Comparison of ENCODE assay signal across 11 cellular contexts in genomic region chr16:16042076-16042475, GRCh38.
A peak's percentile ranks its signal among the peaks of the same experiment; 100 is the strongest.
DNase-seq lines count a peak whose midpoint lies in the region; ATAC-seq, FAIRE-seq and TF ChIP-seq lines count a peak whose summit lies in the region.
"Had no signal": no experiment of that assay in that cellular context is flagged by ENCODE, and none has a peak within 500 bp of the region (broad histone marks: within the 10 kb centered on the region; RNA-seq: fewer than 3 reads in every experiment).

No MANE protein-coding gene starts in this region.

- WGBS in hepatocyte (ENCODE audit: low lambda C conversion rate, missing lambda C conversion rate): 84% methylated on average over 2 of the region's 2 CpGs
- WGBS in HepG2 (ENCODE audit: low lambda C conversion rate): 96% methylated on average over 2 of the region's 2 CpGs

- TF ChIP-seq RAD21 in HepG2 (CRISPR knock-in tag; IDR thresholded peaks at IDR 0.05): no peak

- ATAC-seq in HepG2: no peak
- ATAC-seq: activated T-helper 17 cell treated with anti-CD3 and anti-CD28 coated beads, Interleukin-2, amount 50 U/mL, for 72 hours had no signal

- no peak overlapping the region for H3K4me3 ChIP-seq in astrocyte of the spinal cord (ENCODE audit: low read depth, low read length)
- no peak overlapping the region for H3K4me3 ChIP-seq in hepatocyte
- no peak overlapping the region for H3K4me3 ChIP-seq in HepG2 (replicated peaks in 1 of 3; ENCODE audit: insufficient read depth in 1 of 3, low read depth in 2 of 3, low read length in 3 of 3)
- H3K4me3 ChIP-seq: ovary had no signal

- H4K20me1 ChIP-seq in hepatocyte (ENCODE audit: insufficient read depth, poor library complexity, severe bottlenecking) (no peaks in the 10 kb centered on the region), HepG2 (ENCODE audit: insufficient read depth, low read length) (no peaks in the 10 kb centered on the region)

- POLR2A ChIA-PET in HepG2 (lab: Yijun Ruan, JAX): no interaction called here

- no peaks in the 10 kb centered on the region for H3K9me3 ChIP-seq in hepatocyte (ENCODE audit: low read depth)
- H3K9me3 ChIP-seq in HepG2 (ENCODE audit: low read length): no peaks in the 10 kb centered on the region
- H3K9me3 ChIP-seq: ovary had no signal

- H3K9me2 ChIP-seq in hepatocyte (replicated peaks; ENCODE audit: insufficient read depth): no peaks in the 10 kb centered on the region

- TF ChIP-seq EP300 in HepG2 (IDR thresholded peaks at IDR 0.05; ENCODE audit: low read depth in 2 of 2, low read length in 2 of 2) (no peak), HepG2 (CRISPR knock-in tag; IDR thresholded peaks at IDR 0.05; ENCODE audit: borderline replicate concordance) (no peak)

- H3K4me2 ChIP-seq in hepatocyte (no peak overlapping the region), HepG2 (ENCODE audit: low read depth, low read length) (no peak overlapping the region)

- DNase-seq in AG08396 (ENCODE audit: low spot score): peak; percentile 36
- peak; percentile 30 for DNase-seq in HTR-8/SVneo (ENCODE audit: insufficient read length, low spot score)
- DNase-seq in astrocyte of the spinal cord (ENCODE audit: low read depth, low spot score): peak; percentile 81
- peak; percentile 73 for DNase-seq in hepatocyte (ENCODE audit: low spot score)
- DNase-seq in DMS53 treated with DMSO at 0.1 percent for 48 hours (lab: John Stamatoyannopoulos, UW; ENCODE audit: unreplicated experiment): no peak
- DNase-seq in HepG2 (ENCODE audit: low spot score): no peak
- DNase-seq in stimulated activated CD4-positive, alpha-beta T cell treated with anti-CD3 and anti-CD28 coated beads, Interleukin-2, amount 100 ng/mL, for 24 hours: no peak
- no peak for DNase-seq in NCI-H146 treated with DMSO at 0.1 percent for 48 hours (lab: John Stamatoyannopoulos, UW; ENCODE audit: unreplicated experiment)
- DNase-seq: OCI-M1, ovary had no signal

- in situ Hi-C loops in astrocyte of the spinal cord (cut with HindIII; ENCODE audit: low sequenced_read_pairs) (no loop called here), HepG2 (cut with HindIII; ENCODE audit: extremely low pct_ligation_motif_present, low pct_unique_long_range_greater_than_20kb) (no loop called here)

- H3K36me3 ChIP-seq in hepatocyte (replicated peaks; ENCODE audit: insufficient read depth, low read depth): no peaks in the 10 kb centered on the region
- peaks cover 44 to 83% of the 10 kb centered on the region in 2 experiments for H3K36me3 ChIP-seq in HepG2 (replicated peaks in 1 of 2; ENCODE audit: control insufficient read depth in 1 of 2, insufficient read depth in 2 of 2, low read length in 2 of 2)
- H3K36me3 ChIP-seq: ovary had no signal

- no peaks in the 10 kb centered on the region for H3K79me2 ChIP-seq in hepatocyte
- H3K79me2 ChIP-seq in HepG2 (ENCODE audit: insufficient read depth, low read length): no peaks in the 10 kb centered on the region

- CTCF ChIA-PET in HepG2 (lab: Yijun Ruan, JAX; ENCODE audit: low intra/inter-chr PET ratio, low total read pairs): no interaction called here

- TF ChIP-seq CTCF in astrocyte of the spinal cord (IDR thresholded peaks at IDR 0.05; ENCODE audit: low read depth, low read length) (no peak), hepatocyte (IDR thresholded peaks at IDR 0.05; ENCODE audit: poor library complexity) (no peak), HepG2 (CRISPR knock-in tag; IDR thresholded peaks at IDR 0.05) (no peak)

- intact Hi-C loops in HepG2 (cut with micrococcal nuclease; ENCODE audit: unreplicated experiment): no loop called here

- BruUV-seq in HepG2 (replicated peaks; lab: Mats Ljungman, UMichigan): no TSS peak

- H3K4me1 ChIP-seq in hepatocyte (ENCODE audit: insufficient read depth) (no peaks in the 10 kb centered on the region), HepG2 (ENCODE audit: insufficient read depth, low read length) (no peaks in the 10 kb centered on the region)

- H3K27me3 ChIP-seq in hepatocyte (no peaks in the 10 kb centered on the region), HepG2 (ENCODE audit: control insufficient read depth in 1 of 2, insufficient read depth in 2 of 2, low read length in 2 of 2) (no peaks in the 10 kb centered on the region)
- H3K27me3 ChIP-seq: ovary had no signal

- peak overlapping the region; percentile 29 for H3K27ac ChIP-seq in hepatocyte
- no peak overlapping the region for H3K27ac ChIP-seq in HepG2 (ENCODE audit: extremely low read length, insufficient read depth, low read length)
- H3K27ac ChIP-seq: ovary had no signal

- FAIRE-seq in HTR-8/SVneo (lab: Jason Lieb, UNC) (peak; percentile 72), HepG2 (lab: Jason Lieb, UNC) (no peak)

- no peak for TF ChIP-seq POLR2A in HepG2 (IDR thresholded peaks at IDR 0.05; ENCODE audit: insufficient read depth in 1 of 2, low read depth in 2 of 2, low read length in 2 of 2)

- H2AFZ ChIP-seq in hepatocyte: no peak overlapping the region
- H2AFZ ChIP-seq in HepG2 (ENCODE audit: low read length): no peak overlapping the region

- H3K9ac ChIP-seq in HepG2 (ENCODE audit: insufficient read depth, low read depth, low read length): no peak overlapping the region

TF ChIP-seq in HepG2, 621 proteins besides CTCF, POLR2A, EP300 and RAD21 (continues in another document):
- TF ChIP-seq ZNF160 (CRISPR knock-in tag; IDR thresholded peaks at IDR 0.05): no peak
- no peak for TF ChIP-seq ZNF343 (CRISPR knock-in tag; IDR thresholded peaks at IDR 0.05)
- TF ChIP-seq, protein P1, sequence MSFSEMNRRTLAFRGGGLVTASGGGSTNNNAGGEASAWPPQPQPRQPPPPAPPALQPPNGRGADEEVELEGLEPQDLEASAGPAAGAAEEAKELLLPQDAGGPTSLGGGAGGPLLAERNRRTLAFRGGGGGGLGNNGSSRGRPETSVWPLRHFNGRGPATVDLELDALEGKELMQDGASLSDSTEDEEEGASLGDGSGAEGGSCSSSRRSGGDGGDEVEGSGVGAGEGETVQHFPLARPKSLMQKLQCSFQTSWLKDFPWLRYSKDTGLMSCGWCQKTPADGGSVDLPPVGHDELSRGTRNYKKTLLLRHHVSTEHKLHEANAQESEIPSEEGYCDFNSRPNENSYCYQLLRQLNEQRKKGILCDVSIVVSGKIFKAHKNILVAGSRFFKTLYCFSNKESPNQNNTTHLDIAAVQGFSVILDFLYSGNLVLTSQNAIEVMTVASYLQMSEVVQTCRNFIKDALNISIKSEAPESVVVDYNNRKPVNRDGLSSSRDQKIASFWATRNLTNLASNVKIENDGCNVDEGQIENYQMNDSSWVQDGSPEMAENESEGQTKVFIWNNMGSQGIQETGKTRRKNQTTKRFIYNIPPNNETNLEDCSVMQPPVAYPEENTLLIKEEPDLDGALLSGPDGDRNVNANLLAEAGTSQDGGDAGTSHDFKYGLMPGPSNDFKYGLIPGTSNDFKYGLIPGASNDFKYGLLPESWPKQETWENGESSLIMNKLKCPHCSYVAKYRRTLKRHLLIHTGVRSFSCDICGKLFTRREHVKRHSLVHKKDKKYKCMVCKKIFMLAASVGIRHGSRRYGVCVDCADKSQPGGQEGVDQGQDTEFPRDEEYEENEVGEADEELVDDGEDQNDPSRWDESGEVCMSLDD (CRISPR knock-in tag; IDR thresholded peaks at IDR 0.05; ENCODE audit: borderline replicate concordance): no peak
- TF ChIP-seq, protein P2, sequence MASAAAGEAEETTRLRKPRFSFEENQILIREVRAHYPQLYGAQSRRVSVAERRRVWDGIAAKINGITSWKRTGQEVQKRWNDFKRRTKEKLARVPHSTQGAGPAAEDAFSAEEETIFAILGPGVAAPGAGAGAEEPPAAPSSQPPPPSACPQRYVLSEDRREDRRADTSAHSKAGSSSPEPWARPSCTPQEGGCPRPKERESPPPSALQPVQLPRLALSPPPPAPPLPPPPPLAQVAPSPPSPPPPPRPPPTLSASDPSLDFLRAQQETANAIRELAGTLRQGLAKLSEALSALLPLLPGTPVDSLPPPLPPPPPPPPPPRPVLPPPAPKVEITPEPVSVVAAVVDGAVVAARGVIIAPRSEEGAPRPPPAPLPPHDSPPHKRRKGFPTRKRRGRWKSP (CRISPR knock-in tag; IDR thresholded peaks at IDR 0.05): no peak
- TF ChIP-seq TEAD3 (CRISPR knock-in tag; optimal IDR thresholded peaks at IDR 0.05; ENCODE audit: borderline replicate concordance): no peak
- TF ChIP-seq, protein P3, sequence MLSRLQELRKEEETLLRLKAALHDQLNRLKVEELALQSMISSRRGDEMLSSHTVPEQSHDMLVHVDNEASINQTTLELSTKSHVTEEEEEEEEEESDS (CRISPR knock-in tag; IDR thresholded peaks at IDR 0.05; ENCODE audit: borderline replicate concordance): no peak
- no peak for TF ChIP-seq ADNP (CRISPR knock-in tag; IDR thresholded peaks at IDR 0.05)
- no peak for TF ChIP-seq ZNF547 (CRISPR knock-in tag; IDR thresholded peaks at IDR 0.05)
- no peak for TF ChIP-seq HNRNPLL (IDR thresholded peaks at IDR 0.05; ENCODE audit: low read depth, low read length, poor library complexity, severe bottlenecking)
- no peak for TF ChIP-seq ELK4 (CRISPR knock-in tag; IDR thresholded peaks at IDR 0.05; ENCODE audit: borderline replicate concordance)

Comparison
In these comparisons a context has a peak if more than half of its experiments do, and no peak if none do; other contexts are left out.
1. DNase-seq: peak in AG08396 (single experiment), HTR-8/SVneo (single experiment), astrocyte of the spinal cord (single experiment) and hepatocyte (single experiment); none in DMS53 treated with DMSO at 0.1 percent for 48 hours (single experiment), HepG2 (single experiment), stimulated activated CD4-positive, alpha-beta T cell treated with anti-CD3 and anti-CD28 coated beads, Interleukin-2, amount 100 ng/mL, for 24 hours (0 of 2) and NCI-H146 treated with DMSO at 0.1 percent for 48 hours (single experiment).